In the genomic region with DNA sequence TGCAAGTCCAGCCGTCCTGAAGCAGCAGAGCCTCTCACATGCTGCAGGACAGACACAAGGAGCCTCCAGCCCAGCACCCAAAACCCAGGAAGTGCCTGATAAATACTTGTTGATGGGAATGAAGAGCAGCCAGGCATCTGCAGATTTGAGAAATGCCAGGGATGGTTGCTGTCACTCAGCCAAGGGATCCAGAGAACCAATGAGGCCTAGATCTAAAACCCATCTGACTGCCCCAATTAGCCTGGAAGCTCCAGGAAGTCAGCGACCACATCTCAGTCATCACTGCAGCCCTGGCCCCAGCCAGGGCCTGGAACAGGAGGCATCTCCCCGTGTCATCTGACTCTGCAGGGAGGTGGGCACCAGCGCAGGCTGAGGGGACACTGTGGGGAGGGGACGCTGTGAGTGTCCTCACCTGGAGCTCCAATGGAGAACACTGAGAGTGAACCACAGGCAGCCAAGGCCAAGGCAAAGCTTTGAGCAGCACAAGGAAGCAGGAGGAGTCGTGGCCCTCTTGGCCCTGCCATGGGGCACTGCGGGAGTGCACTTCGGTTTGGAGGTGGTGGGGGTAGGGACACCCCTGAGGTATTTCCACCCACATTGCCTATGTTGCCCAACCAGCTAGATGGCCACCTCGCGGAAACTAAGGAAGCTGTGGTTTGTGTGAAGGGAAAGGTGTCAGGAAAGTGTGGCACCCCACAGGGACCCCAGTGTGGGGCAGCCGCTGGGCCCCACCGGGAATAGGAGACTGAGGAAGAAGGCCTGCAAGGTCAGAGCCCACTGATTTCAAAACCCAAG, we compare ENCODE assay signal across 15 cellular contexts.
DNase-seq lines count a peak whose midpoint lies in the region; ATAC-seq and TF ChIP-seq lines count a peak whose summit lies in the region.
"Had no signal": no experiment of that assay in that cellular context is flagged by ENCODE, and none has a peak within 500 bp of the region (broad histone marks: within the 10 kb centered on the region; RNA-seq: fewer than 3 reads in every experiment).

No MANE protein-coding gene starts in this region.

- H3K9ac ChIP-seq in BLaER1 = no peak overlapping the region
- H3K9ac ChIP-seq in neural progenitor cell = no peak overlapping the region

- H3K36me3 ChIP-seq in BLaER1 = no peaks in the 10 kb centered on the region
- H3K36me3 ChIP-seq in neural progenitor cell = no peaks in the 10 kb centered on the region

- TF ChIP-seq CTCF in HL-60 (IDR thresholded peaks at IDR 0.05; ENCODE audit: insufficient read depth, low read length) (no peak), neural progenitor cell (IDR thresholded peaks at IDR 0.05) (no peak)

- H3K4me1 Mint-ChIP-seq in neural progenitor cell = peaks cover 3% of the 10 kb centered on the region
- H3K4me1 Mint-ChIP-seq in immature natural killer cell = peaks cover 15 to 20% of the 10 kb centered on the region in 2 donors

- H3K4me3 ChIP-seq in BLaER1 = no peak overlapping the region
- no peak overlapping the region for H3K4me3 ChIP-seq in HL-60 (replicated peaks; ENCODE audit: insufficient read depth, low read length)
- no peak overlapping the region for H3K4me3 ChIP-seq in neural progenitor cell

- H3K27me3 ChIP-seq in BLaER1 (no peaks in the 10 kb centered on the region), HL-60 (ENCODE audit: insufficient read depth, poor library complexity, severe bottlenecking) (no peaks in the 10 kb centered on the region), neural progenitor cell (no peaks in the 10 kb centered on the region)

- peak overlapping the region; percentile 56; the same call in 1 of the 2 replicates for H3K27ac ChIP-seq in BLaER1
- peak overlapping the region; percentile 28; the same call in 1 of the 2 replicates for H3K27ac ChIP-seq in HL-60 (replicated peaks)
- no peak overlapping the region for H3K27ac ChIP-seq in neural progenitor cell

- ATAC-seq in SK-N-SH treated with all-trans-retinoic acid at 6 μM for 48 hours (peak; percentile 18; the same call in 2 of the 3 replicates), HG03442 (IDR thresholded peaks at IDR 0.05; ENCODE audit: unreplicated experiment) (no peak)

- H3K27me3 Mint-ChIP-seq in neural progenitor cell (ENCODE audit: insufficient read depth, low read depth) = peaks cover 4% of the 10 kb centered on the region
- H3K27me3 Mint-ChIP-seq in immature natural killer cell (ENCODE audit: low read depth in 3 of 3) = peaks cover 2 to 16% (median 4%) of the 10 kb centered on the region in 3 donors

- H3K4me3 Mint-ChIP-seq in neural progenitor cell (no peak overlapping the region), immature natural killer cell (no peak overlapping the region)
- H3K4me3 Mint-ChIP-seq: H9 had no signal

- H3K9me3 Mint-ChIP-seq in neural progenitor cell = no peaks in the 10 kb centered on the region
- H3K9me3 Mint-ChIP-seq in immature natural killer cell = no peaks in the 10 kb centered on the region
- H3K9me3 Mint-ChIP-seq: H9 had no signal

- H4K20me1 ChIP-seq in BLaER1 (no peaks in the 10 kb centered on the region), neural progenitor cell (ENCODE audit: low read depth) (no peaks in the 10 kb centered on the region)

- peak overlapping the region; percentile 90 for H3K4me2 ChIP-seq in BLaER1
- no peak overlapping the region for H3K4me2 ChIP-seq in neural progenitor cell

- no peaks in the 10 kb centered on the region for H3K9me3 ChIP-seq in BLaER1
- H3K9me3 ChIP-seq in neural progenitor cell (ENCODE audit: low read depth) = no peaks in the 10 kb centered on the region

- peaks cover 37% of the 10 kb centered on the region for H3K4me1 ChIP-seq in BLaER1
- peaks cover 10% of the 10 kb centered on the region for H3K4me1 ChIP-seq in neural progenitor cell

- peak; percentile 34 to 71 for DNase-seq in HL-60 (ENCODE audit: low read depth in 1 of 2, low spot score in 1 of 2)
- no peak for DNase-seq in neural progenitor cell (ENCODE audit: low spot score)
- no peak for DNase-seq in DMS53 (lab: John Stamatoyannopoulos, UW)
- DNase-seq in NOMO-1 treated with dmso at 0.1 percent for 144 hours (lab: John Stamatoyannopoulos, UW; ENCODE audit: unreplicated experiment) = no peak
- DNase-seq in immature natural killer cell = no peak
- DNase-seq: DMS153, H9, IMR-90, NCI-H1105 treated with DMSO at 0.1 percent for 48 hours, NCI-H187 treated with DMSO at 0.1 percent for 48 hours, NCI-H2171, T-helper 1 cell had no signal

- H3K36me3 Mint-ChIP-seq in neural progenitor cell (no peaks in the 10 kb centered on the region), immature natural killer cell (no peaks in the 10 kb centered on the region)

- no peaks in the 10 kb centered on the region for H3F3A ChIP-seq in neural progenitor cell (ENCODE audit: low read depth)

- peak overlapping the region; percentile 86 for H2AFZ ChIP-seq in neural progenitor cell (replicated peaks)

- H3K27ac Mint-ChIP-seq in neural progenitor cell (peak overlapping the region; percentile 57), immature natural killer cell (no peak overlapping the region)

- H3K79me2 ChIP-seq in neural progenitor cell (ENCODE audit: low read depth) = no peaks in the 10 kb centered on the region

TF ChIP-seq in SK-N-SH treated with all-trans-retinoic acid at 6 μM for 48 hours, 23 proteins besides CTCF, POLR2A, EP300 and RAD21:
- no peak for TF ChIP-seq ZC3H10 (CRISPR knock-in tag; IDR thresholded peaks at IDR 0.05)
- TF ChIP-seq ZFP3 (CRISPR knock-in tag; IDR thresholded peaks at IDR 0.05) = no peak
- no peak for TF ChIP-seq BACH2 (CRISPR knock-in tag; IDR thresholded peaks at IDR 0.05; ENCODE audit: borderline replicate concordance)
- TF ChIP-seq TCF4 (CRISPR knock-in tag; IDR thresholded peaks at IDR 0.05; ENCODE audit: borderline replicate concordance) = 0 out of 2 replicates have a peak, but pooled peaks have one; percentile 22
- TF ChIP-seq, protein P1, sequence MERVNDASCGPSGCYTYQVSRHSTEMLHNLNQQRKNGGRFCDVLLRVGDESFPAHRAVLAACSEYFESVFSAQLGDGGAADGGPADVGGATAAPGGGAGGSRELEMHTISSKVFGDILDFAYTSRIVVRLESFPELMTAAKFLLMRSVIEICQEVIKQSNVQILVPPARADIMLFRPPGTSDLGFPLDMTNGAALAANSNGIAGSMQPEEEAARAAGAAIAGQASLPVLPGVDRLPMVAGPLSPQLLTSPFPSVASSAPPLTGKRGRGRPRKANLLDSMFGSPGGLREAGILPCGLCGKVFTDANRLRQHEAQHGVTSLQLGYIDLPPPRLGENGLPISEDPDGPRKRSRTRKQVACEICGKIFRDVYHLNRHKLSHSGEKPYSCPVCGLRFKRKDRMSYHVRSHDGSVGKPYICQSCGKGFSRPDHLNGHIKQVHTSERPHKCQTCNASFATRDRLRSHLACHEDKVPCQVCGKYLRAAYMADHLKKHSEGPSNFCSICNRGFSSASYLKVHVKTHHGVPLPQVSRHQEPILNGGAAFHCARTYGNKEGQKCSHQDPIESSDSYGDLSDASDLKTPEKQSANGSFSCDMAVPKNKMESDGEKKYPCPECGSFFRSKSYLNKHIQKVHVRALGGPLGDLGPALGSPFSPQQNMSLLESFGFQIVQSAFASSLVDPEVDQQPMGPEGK (CRISPR knock-in tag; IDR thresholded peaks at IDR 0.05; ENCODE audit: borderline replicate concordance) = no peak
- TF ChIP-seq, protein P2, sequence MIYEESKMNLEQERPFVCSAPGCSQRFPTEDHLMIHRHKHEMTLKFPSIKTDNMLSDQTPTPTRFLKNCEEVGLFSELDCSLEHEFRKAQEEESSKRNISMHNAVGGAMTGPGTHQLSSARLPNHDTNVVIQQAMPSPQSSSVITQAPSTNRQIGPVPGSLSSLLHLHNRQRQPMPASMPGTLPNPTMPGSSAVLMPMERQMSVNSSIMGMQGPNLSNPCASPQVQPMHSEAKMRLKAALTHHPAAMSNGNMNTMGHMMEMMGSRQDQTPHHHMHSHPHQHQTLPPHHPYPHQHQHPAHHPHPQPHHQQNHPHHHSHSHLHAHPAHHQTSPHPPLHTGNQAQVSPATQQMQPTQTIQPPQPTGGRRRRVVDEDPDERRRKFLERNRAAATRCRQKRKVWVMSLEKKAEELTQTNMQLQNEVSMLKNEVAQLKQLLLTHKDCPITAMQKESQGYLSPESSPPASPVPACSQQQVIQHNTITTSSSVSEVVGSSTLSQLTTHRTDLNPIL (CRISPR knock-in tag; IDR thresholded peaks at IDR 0.05; ENCODE audit: low read depth) = no peak
- no peak for TF ChIP-seq CSDC2 (CRISPR knock-in tag; IDR thresholded peaks at IDR 0.05)
TF ChIP-seq in SK-N-SH treated with all-trans-retinoic acid at 6 μM for 48 hours: peak in this region for 1.

Comparison
In these comparisons a context has a peak if more than half of its experiments do, and no peak if none do; other contexts are left out.
1. DNase-seq: peak in HL-60 (2 of 2); none in neural progenitor cell (single experiment), DMS53 (single experiment), NOMO-1 treated with dmso at 0.1 percent for 144 hours (single experiment) and immature natural killer cell (0 of 3).